In genomic region chr5:146622391-146622790, GRCh38 we compare ENCODE assay signal across 14 cellular contexts.
A peak's percentile ranks its signal among the peaks of the same experiment; 100 is the strongest.
DNase-seq lines count a peak whose midpoint lies in the region; ATAC-seq, FAIRE-seq and TF ChIP-seq lines count a peak whose summit lies in the region.
"Had no signal": no experiment of that assay in that cellular context is flagged by ENCODE, and none has a peak within 500 bp of the region (broad histone marks: within the 10 kb centered on the region; RNA-seq: fewer than 3 reads in every experiment).

No MANE protein-coding gene starts in this region.

- FAIRE-seq in K562 (lab: Jason Lieb, UNC) = no peak

- no peaks in the 10 kb centered on the region for H3K36me3 Mint-ChIP-seq in neural progenitor cell

- ATAC-seq in K562 = no peak
- no peak for ATAC-seq in GM19035 (IDR thresholded peaks at IDR 0.05; ENCODE audit: unreplicated experiment)

- peaks cover 2% of the 10 kb centered on the region for H3K9me3 Mint-ChIP-seq in neural progenitor cell
- H3K9me3 Mint-ChIP-seq: nephron progenitor cell had no signal

- H3K4me2 ChIP-seq in Loucy (ENCODE audit: low read depth, low read length, poor library complexity, severe bottlenecking) = no peak overlapping the region
- no peak overlapping the region for H3K4me2 ChIP-seq in K562 (ENCODE audit: insufficient read depth, low read length)
- H3K4me2 ChIP-seq in neural progenitor cell = no peak overlapping the region

- peaks cover 31% of the 10 kb centered on the region for H3K4me1 Mint-ChIP-seq in neural progenitor cell

- no TSS peak for BruUV-seq in K562 (replicated peaks; lab: Mats Ljungman, UMichigan)

- no peaks in the 10 kb centered on the region for H3K9me3 ChIP-seq in Loucy (ENCODE audit: insufficient read depth, low read depth, low read length)
- H3K9me3 ChIP-seq in K562 (replicated peaks; ENCODE audit: control insufficient read depth, insufficient read depth, low read depth, low read length) = no peaks in the 10 kb centered on the region
- H3K9me3 ChIP-seq in neural progenitor cell (ENCODE audit: low read depth) = no peaks in the 10 kb centered on the region
- H3K9me3 ChIP-seq in SJCRH30 (replicated peaks) = no peaks in the 10 kb centered on the region
- H3K9me3 ChIP-seq in thyroid gland = no peaks in the 10 kb centered on the region

- TF ChIP-seq RAD21 in K562 (CRISPR knock-in tag; conservative IDR thresholded peaks at IDR 0.05 in 1 of 2, IDR thresholded peaks at IDR 0.05 in 1 of 2) = no peak

- H3K79me2 ChIP-seq in Loucy (ENCODE audit: insufficient read depth, low read length) (no peaks in the 10 kb centered on the region), K562 (ENCODE audit: control insufficient read depth, insufficient read depth, low read length) (no peaks in the 10 kb centered on the region), neural progenitor cell (ENCODE audit: low read depth) (no peaks in the 10 kb centered on the region)

- H3K4me3 ChIP-seq in Loucy (ENCODE audit: low read length, poor library complexity, severe bottlenecking) (no peak overlapping the region), K562 (no peak overlapping the region), neural progenitor cell (no peak overlapping the region), SJCRH30 (no peak overlapping the region), thyroid gland (replicated peaks in 1 of 3) (no peak overlapping the region)

- peaks cover 10% of the 10 kb centered on the region for H3K27me3 Mint-ChIP-seq in neural progenitor cell (ENCODE audit: insufficient read depth, low read depth)

- in situ Hi-C loops in K562 (cut with MboI) = no loop called here

- CTCF ChIA-PET in K562 (lab: Yijun Ruan, JAX; ENCODE audit: low intra/inter-chr PET ratio) = no interaction called here

- peak; percentile 40 for TF ChIP-seq CTCF in Loucy (conservative IDR thresholded peaks at IDR 0.05; ENCODE audit: low read length)
- peak in 2 of 3 experiments; percentile 12 to 23; a peak in 1 of 6 replicates for TF ChIP-seq CTCF in K562 (IDR thresholded peaks at IDR 0.05 in 2 of 3, conservative IDR thresholded peaks at IDR 0.05 in 1 of 3; ENCODE audit: insufficient read depth in 2 of 3, low read depth in 1 of 3, low read length in 3 of 3)
- peak; percentile 52 for TF ChIP-seq CTCF in neural progenitor cell (IDR thresholded peaks at IDR 0.05)
- no peak for TF ChIP-seq CTCF in thyroid gland (IDR thresholded peaks at IDR 0.05)

- TF ChIP-seq EP300 in K562 (IDR thresholded peaks at IDR 0.05; ENCODE audit: low read length) = no peak

- peak; percentile 25 for DNase-seq in ELR (ENCODE audit: low read depth)
- no peak for DNase-seq in K562 (ENCODE audit: extremely low read depth in 1 of 4, low spot score in 3 of 4)
- no peak for DNase-seq in neural progenitor cell (ENCODE audit: low spot score)
- DNase-seq in SHP77 treated with DMSO at 0.1 percent for 48 hours (lab: John Stamatoyannopoulos, UW) = no peak
- DNase-seq in SJCRH30 = no peak
- no peak for DNase-seq in thyroid gland
- DNase-seq: activated T-cell treated with anti-CD3 and anti-CD28 coated beads, Interleukin-2, amount 50 U/mL, for 1 hour; GDM1; H7; kidney glomerular epithelial cell; nephron progenitor cell; OCI-M1 had no signal

- no peak overlapping the region for H2AFZ ChIP-seq in Loucy (ENCODE audit: low read length)
- H2AFZ ChIP-seq in K562 (ENCODE audit: low read depth, low read length) = no peak overlapping the region
- no peak overlapping the region for H2AFZ ChIP-seq in neural progenitor cell (replicated peaks)

- no peaks in the 10 kb centered on the region for H3K4me1 ChIP-seq in Loucy (ENCODE audit: insufficient read depth, low read length, poor library complexity, severe bottlenecking)
- no peaks in the 10 kb centered on the region for H3K4me1 ChIP-seq in K562 (replicated peaks in 1 of 2; ENCODE audit: control insufficient read depth in 2 of 2, insufficient read depth in 2 of 2, low read length in 2 of 2)
- H3K4me1 ChIP-seq in neural progenitor cell = peaks cover 17% of the 10 kb centered on the region
- H3K4me1 ChIP-seq in SJCRH30 = no peaks in the 10 kb centered on the region
- no peaks in the 10 kb centered on the region for H3K4me1 ChIP-seq in thyroid gland

- intact Hi-C loops in K562 (cut with micrococcal nuclease) = no loop called here
- intact Hi-C loops in thyroid gland (cut with DNase I) = no loop called here

- H4K20me1 ChIP-seq in Loucy (ENCODE audit: insufficient read depth, low read length, poor library complexity, severe bottlenecking) (no peaks in the 10 kb centered on the region), K562 (replicated peaks; ENCODE audit: control insufficient read depth, insufficient read depth, low read length) (no peaks in the 10 kb centered on the region), neural progenitor cell (ENCODE audit: low read depth) (peaks cover 7% of the 10 kb centered on the region)

- H3K9me2 ChIP-seq in Loucy (replicated peaks; ENCODE audit: low read depth, low read length) = no peaks in the 10 kb centered on the region

- no peaks in the 10 kb centered on the region for H3K9me1 ChIP-seq in K562 (ENCODE audit: control insufficient read depth, insufficient read depth, low read length)

- H3K9ac ChIP-seq in Loucy (ENCODE audit: low read depth, low read length, poor library complexity, severe bottlenecking) (no peak overlapping the region), K562 (ENCODE audit: insufficient read depth in 1 of 2, low read depth in 2 of 2, low read length in 2 of 2) (no peak overlapping the region), neural progenitor cell (no peak overlapping the region)

- H3K36me3 ChIP-seq in Loucy (ENCODE audit: insufficient read depth, low read length) (no peaks in the 10 kb centered on the region), K562 (ENCODE audit: control insufficient read depth, insufficient read depth, low read length) (no peaks in the 10 kb centered on the region), neural progenitor cell (no peaks in the 10 kb centered on the region), SJCRH30 (no peaks in the 10 kb centered on the region), thyroid gland (no peaks in the 10 kb centered on the region)

- WGBS in K562 (ENCODE audit: insufficient coverage, low coverage, missing lambda C conversion rate) = 0% methylated on average over 1 of the region's 1 CpG
- 54 to 75% methylated on average over 1 of the region's 1 CpG for WGBS in thyroid gland, 2 donors

- H3K27me3 ChIP-seq in Loucy (ENCODE audit: insufficient read depth, low read length, poor library complexity, severe bottlenecking) = no peaks in the 10 kb centered on the region
- H3K27me3 ChIP-seq in K562 (ENCODE audit: control insufficient read depth in 2 of 2, insufficient read depth in 2 of 2, low read length in 2 of 2) = no peaks in the 10 kb centered on the region
- H3K27me3 ChIP-seq in neural progenitor cell = no peaks in the 10 kb centered on the region
- 0 out of 2 replicates have a peak, but pooled peaks cover 9% of the 10 kb centered on the region for H3K27me3 ChIP-seq in SJCRH30
- H3K27me3 ChIP-seq in thyroid gland = no peaks in the 10 kb centered on the region

- no peaks in the 10 kb centered on the region for H3F3A ChIP-seq in Loucy (ENCODE audit: low read depth)
- H3F3A ChIP-seq in neural progenitor cell (ENCODE audit: low read depth) = peaks cover 13% of the 10 kb centered on the region

- TF ChIP-seq POLR2A in K562 (conservative IDR thresholded peaks at IDR 0.05) = no peak
- TF ChIP-seq POLR2A in thyroid gland (IDR thresholded peaks at IDR 0.05) = no peak

- POLR2A ChIA-PET in K562 (lab: Yijun Ruan, JAX) = no interaction called here

- H3K27ac ChIP-seq in K562 (ENCODE audit: extremely low read depth, low read depth, low read length) = no peak overlapping the region
- no peak overlapping the region for H3K27ac ChIP-seq in neural progenitor cell
- H3K27ac ChIP-seq in SJCRH30 = no peak overlapping the region
- H3K27ac ChIP-seq in thyroid gland = no peak overlapping the region

- no peak overlapping the region for H3K27ac Mint-ChIP-seq in neural progenitor cell
- H3K27ac Mint-ChIP-seq: nephron progenitor cell had no signal

- H3K4me3 Mint-ChIP-seq in neural progenitor cell = no peak overlapping the region
- H3K4me3 Mint-ChIP-seq: nephron progenitor cell had no signal

TF ChIP-seq in K562, 482 proteins besides CTCF, POLR2A, EP300 and RAD21:
- no peak for TF ChIP-seq FOXK2 (conservative IDR thresholded peaks at IDR 0.05 in 1 of 2, IDR thresholded peaks at IDR 0.05 in 1 of 2; ENCODE audit: low read depth in 2 of 2)
- no peak for TF ChIP-seq CSDE1 (IDR thresholded peaks at IDR 0.05)
- TF ChIP-seq MAX (CRISPR knock-in tag; IDR thresholded peaks at IDR 0.05) = no peak
- TF ChIP-seq ZNF561 (CRISPR knock-in tag; conservative IDR thresholded peaks at IDR 0.05) = no peak
- no peak for TF ChIP-seq ZNF175 (CRISPR knock-in tag; IDR thresholded peaks at IDR 0.05; ENCODE audit: low read depth)
- TF ChIP-seq GTF2E2 (tag; IDR thresholded peaks at IDR 0.05) = no peak
- no peak for TF ChIP-seq ZEB2 (IDR thresholded peaks at IDR 0.05)
- no peak for TF ChIP-seq ZNF239 (CRISPR knock-in tag; IDR thresholded peaks at IDR 0.05)
- no peak for TF ChIP-seq SMAD1 (IDR thresholded peaks at IDR 0.05; ENCODE audit: low read depth, low read length, partially characterized antibody)
- no peak for TF ChIP-seq ZBED1 (IDR thresholded peaks at IDR 0.05)
- TF ChIP-seq SRF (CRISPR knock-in tag; IDR thresholded peaks at IDR 0.05) = no peak
- TF ChIP-seq NUFIP1 (IDR thresholded peaks at IDR 0.05; ENCODE audit: partially characterized antibody) = no peak

Comparison
In these comparisons a context has a peak if more than half of its experiments do, and no peak if none do; other contexts are left out.
1. CTCF ChIP-seq: peak in Loucy (single experiment), K562 (2 of 3) and neural progenitor cell (single experiment); none in thyroid gland (0 of 6).